1 cellular context compared by ENCODE assay signal in the genomic region with DNA sequence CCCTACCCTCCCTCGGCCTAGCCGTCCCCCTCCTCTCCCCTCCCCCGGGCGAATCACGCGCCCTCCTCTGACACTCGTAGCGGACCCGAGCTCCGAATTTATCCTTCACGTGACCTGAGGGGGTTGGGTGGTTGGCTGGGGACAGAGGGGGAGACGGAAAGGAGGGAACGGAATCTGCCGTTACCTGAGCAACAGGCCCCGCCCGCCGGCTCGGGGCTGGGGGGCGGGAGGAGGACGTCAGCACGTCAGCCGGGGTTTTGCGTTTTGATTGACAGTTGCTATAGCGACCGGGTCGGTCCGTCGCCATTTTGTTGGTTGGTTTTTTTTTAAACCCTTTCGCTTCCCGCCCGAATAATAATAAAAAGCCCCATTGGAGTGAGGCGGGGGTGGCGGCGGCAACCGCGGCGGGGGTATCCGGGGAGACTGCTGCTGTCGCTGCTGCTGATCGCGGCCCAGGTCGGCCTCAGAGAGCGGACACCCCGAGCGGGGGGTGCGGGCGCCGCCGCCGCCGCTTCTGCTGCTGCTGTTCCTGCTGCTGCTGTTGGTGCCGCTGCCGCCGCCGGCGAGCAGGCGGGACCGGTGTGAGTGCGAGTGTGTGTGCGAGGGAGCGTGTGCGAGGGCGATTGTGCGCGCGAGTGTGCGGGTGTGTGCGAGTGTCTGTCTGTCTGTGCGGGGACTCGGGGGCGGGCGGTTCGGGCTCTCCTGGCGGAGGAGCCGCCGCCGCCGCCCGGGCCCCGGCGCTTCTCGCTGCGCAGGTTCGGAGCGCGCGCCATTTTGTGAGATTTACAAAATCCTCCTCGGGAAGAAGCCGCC.
A peak's percentile ranks its signal among the peaks of the same experiment; 100 is the strongest.
TF ChIP-seq lines count a peak whose summit lies in the region.

A gene (plus strand): TSS at position 286 of the 813 bp plus-strand sequence. CDS start 53,602 bp downstream, outside the sequence.

TF ChIP-seq in K562, 482 proteins besides CTCF, POLR2A, EP300 and RAD21 (continued from another document and continues in another):
- TF ChIP-seq, protein P1, sequence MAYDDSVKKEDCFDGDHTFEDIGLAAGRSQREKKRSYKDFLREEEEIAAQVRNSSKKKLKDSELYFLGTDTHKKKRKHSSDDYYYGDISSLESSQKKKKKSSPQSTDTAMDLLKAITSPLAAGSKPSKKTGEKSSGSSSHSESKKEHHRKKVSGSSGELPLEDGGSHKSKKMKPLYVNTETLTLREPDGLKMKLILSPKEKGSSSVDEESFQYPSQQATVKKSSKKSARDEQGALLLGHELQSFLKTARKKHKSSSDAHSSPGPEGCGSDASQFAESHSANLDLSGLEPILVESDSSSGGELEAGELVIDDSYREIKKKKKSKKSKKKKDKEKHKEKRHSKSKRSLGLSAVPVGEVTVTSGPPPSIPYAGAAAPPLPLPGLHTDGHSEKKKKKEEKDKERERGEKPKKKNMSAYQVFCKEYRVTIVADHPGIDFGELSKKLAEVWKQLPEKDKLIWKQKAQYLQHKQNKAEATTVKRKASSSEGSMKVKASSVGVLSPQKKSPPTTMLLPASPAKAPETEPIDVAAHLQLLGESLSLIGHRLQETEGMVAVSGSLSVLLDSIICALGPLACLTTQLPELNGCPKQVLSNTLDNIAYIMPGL (CRISPR knock-in tag; IDR thresholded peaks at IDR 0.05): no peak
- TF ChIP-seq CREB1 (IDR thresholded peaks at IDR 0.05): peak; percentile 84
- TF ChIP-seq CREB1 (CRISPR knock-in tag; IDR thresholded peaks at IDR 0.05): peak; percentile 87
- TF ChIP-seq, protein P2, sequence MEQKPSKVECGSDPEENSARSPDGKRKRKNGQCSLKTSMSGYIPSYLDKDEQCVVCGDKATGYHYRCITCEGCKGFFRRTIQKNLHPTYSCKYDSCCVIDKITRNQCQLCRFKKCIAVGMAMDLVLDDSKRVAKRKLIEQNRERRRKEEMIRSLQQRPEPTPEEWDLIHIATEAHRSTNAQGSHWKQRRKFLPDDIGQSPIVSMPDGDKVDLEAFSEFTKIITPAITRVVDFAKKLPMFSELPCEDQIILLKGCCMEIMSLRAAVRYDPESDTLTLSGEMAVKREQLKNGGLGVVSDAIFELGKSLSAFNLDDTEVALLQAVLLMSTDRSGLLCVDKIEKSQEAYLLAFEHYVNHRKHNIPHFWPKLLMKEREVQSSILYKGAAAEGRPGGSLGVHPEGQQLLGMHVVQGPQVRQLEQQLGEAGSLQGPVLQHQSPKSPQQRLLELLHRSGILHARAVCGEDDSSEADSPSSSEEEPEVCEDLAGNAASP (IDR thresholded peaks at IDR 0.05): no peak
- TF ChIP-seq, protein P3, sequence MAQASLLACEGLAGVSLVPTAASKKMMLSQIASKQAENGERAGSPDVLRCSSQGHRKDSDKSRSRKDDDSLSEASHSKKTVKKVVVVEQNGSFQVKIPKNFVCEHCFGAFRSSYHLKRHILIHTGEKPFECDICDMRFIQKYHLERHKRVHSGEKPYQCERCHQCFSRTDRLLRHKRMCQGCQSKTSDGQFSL (CRISPR knock-in tag; IDR thresholded peaks at IDR 0.05): no peak; the same call in 1 of the 2 replicates
- TF ChIP-seq, protein P3 (tag; IDR thresholded peaks at IDR 0.05): peak in 1 of 2 experiments; percentile 80; a peak in 2 of 4 replicates
- TF ChIP-seq, protein P4, sequence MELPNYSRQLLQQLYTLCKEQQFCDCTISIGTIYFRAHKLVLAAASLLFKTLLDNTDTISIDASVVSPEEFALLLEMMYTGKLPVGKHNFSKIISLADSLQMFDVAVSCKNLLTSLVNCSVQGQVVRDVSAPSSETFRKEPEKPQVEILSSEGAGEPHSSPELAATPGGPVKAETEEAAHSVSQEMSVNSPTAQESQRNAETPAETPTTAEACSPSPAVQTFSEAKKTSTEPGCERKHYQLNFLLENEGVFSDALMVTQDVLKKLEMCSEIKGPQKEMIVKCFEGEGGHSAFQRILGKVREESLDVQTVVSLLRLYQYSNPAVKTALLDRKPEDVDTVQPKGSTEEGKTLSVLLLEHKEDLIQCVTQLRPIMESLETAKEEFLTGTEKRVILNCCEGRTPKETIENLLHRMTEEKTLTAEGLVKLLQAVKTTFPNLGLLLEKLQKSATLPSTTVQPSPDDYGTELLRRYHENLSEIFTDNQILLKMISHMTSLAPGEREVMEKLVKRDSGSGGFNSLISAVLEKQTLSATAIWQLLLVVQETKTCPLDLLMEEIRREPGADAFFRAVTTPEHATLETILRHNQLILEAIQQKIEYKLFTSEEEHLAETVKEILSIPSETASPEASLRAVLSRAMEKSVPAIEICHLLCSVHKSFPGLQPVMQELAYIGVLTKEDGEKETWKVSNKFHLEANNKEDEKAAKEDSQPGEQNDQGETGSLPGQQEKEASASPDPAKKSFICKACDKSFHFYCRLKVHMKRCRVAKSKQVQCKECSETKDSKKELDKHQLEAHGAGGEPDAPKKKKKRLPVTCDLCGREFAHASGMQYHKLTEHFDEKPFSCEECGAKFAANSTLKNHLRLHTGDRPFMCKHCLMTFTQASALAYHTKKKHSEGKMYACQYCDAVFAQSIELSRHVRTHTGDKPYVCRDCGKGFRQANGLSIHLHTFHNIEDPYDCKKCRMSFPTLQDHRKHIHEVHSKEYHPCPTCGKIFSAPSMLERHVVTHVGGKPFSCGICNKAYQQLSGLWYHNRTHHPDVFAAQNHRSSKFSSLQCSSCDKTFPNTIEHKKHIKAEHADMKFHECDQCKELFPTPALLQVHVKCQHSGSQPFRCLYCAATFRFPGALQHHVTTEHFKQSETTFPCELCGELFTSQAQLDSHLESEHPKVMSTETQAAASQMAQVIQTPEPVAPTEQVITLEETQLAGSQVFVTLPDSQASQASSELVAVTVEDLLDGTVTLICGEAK (IDR thresholded peaks at IDR 0.05): peak; percentile 84
- TF ChIP-seq, protein P4 (CRISPR knock-in tag; IDR thresholded peaks at IDR 0.05): no peak
- TF ChIP-seq BDP1 (IDR thresholded peaks at IDR 0.05; ENCODE audit: insufficient read depth, insufficient read length): no peak
- TF ChIP-seq TFAM (CRISPR knock-in tag; conservative IDR thresholded peaks at IDR 0.05): no peak
- peak; percentile 33; the same call in 1 of the 2 replicates for TF ChIP-seq KLF16 (IDR thresholded peaks at IDR 0.05)
- TF ChIP-seq MCM7 (IDR thresholded peaks at IDR 0.05): no peak
- TF ChIP-seq JUND (IDR thresholded peaks at IDR 0.05; ENCODE audit: borderline replicate concordance, low read depth, low read length): peak; percentile 79
- TF ChIP-seq JUND (tag; IDR thresholded peaks at IDR 0.05; ENCODE audit: borderline replicate concordance, low read depth, low read length): peak; percentile 44; the same call in 1 of the 3 replicates
- TF ChIP-seq SP1 (CRISPR knock-in tag; IDR thresholded peaks at IDR 0.05): peak; percentile 80
- no peak; the same call in 1 of the 2 replicates for TF ChIP-seq ARID1B (IDR thresholded peaks at IDR 0.05)
- TF ChIP-seq ZNF830 (CRISPR knock-in tag; IDR thresholded peaks at IDR 0.05): no peak
- TF ChIP-seq, protein P5, sequence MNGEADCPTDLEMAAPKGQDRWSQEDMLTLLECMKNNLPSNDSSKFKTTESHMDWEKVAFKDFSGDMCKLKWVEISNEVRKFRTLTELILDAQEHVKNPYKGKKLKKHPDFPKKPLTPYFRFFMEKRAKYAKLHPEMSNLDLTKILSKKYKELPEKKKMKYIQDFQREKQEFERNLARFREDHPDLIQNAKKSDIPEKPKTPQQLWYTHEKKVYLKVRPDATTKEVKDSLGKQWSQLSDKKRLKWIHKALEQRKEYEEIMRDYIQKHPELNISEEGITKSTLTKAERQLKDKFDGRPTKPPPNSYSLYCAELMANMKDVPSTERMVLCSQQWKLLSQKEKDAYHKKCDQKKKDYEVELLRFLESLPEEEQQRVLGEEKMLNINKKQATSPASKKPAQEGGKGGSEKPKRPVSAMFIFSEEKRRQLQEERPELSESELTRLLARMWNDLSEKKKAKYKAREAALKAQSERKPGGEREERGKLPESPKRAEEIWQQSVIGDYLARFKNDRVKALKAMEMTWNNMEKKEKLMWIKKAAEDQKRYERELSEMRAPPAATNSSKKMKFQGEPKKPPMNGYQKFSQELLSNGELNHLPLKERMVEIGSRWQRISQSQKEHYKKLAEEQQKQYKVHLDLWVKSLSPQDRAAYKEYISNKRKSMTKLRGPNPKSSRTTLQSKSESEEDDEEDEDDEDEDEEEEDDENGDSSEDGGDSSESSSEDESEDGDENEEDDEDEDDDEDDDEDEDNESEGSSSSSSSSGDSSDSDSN (IDR thresholded peaks at IDR 0.05; ENCODE audit: borderline replicate concordance in 1 of 2, low read depth in 2 of 2, low read length in 2 of 2): peak; percentile 89 to 90; a peak in 2 of 4 replicates
- TF ChIP-seq FOS (IDR thresholded peaks at IDR 0.05; ENCODE audit: extremely low read depth, insufficient read length): peak; percentile 42
- no peak for TF ChIP-seq MCM2 (IDR thresholded peaks at IDR 0.05; ENCODE audit: low read depth)
- no peak for TF ChIP-seq HDAC8 (tag; IDR thresholded peaks at IDR 0.05)
- no peak for TF ChIP-seq PPARD (CRISPR knock-in tag; IDR thresholded peaks at IDR 0.05)
- TF ChIP-seq HMGN3 (IDR thresholded peaks at IDR 0.05; ENCODE audit: borderline replicate concordance, extremely low read depth, insufficient read length, low read depth, low read length): peak; percentile 44
- no peak for TF ChIP-seq ZNF644 (tag; IDR thresholded peaks at IDR 0.05; ENCODE audit: low read depth)
- TF ChIP-seq, protein P6, sequence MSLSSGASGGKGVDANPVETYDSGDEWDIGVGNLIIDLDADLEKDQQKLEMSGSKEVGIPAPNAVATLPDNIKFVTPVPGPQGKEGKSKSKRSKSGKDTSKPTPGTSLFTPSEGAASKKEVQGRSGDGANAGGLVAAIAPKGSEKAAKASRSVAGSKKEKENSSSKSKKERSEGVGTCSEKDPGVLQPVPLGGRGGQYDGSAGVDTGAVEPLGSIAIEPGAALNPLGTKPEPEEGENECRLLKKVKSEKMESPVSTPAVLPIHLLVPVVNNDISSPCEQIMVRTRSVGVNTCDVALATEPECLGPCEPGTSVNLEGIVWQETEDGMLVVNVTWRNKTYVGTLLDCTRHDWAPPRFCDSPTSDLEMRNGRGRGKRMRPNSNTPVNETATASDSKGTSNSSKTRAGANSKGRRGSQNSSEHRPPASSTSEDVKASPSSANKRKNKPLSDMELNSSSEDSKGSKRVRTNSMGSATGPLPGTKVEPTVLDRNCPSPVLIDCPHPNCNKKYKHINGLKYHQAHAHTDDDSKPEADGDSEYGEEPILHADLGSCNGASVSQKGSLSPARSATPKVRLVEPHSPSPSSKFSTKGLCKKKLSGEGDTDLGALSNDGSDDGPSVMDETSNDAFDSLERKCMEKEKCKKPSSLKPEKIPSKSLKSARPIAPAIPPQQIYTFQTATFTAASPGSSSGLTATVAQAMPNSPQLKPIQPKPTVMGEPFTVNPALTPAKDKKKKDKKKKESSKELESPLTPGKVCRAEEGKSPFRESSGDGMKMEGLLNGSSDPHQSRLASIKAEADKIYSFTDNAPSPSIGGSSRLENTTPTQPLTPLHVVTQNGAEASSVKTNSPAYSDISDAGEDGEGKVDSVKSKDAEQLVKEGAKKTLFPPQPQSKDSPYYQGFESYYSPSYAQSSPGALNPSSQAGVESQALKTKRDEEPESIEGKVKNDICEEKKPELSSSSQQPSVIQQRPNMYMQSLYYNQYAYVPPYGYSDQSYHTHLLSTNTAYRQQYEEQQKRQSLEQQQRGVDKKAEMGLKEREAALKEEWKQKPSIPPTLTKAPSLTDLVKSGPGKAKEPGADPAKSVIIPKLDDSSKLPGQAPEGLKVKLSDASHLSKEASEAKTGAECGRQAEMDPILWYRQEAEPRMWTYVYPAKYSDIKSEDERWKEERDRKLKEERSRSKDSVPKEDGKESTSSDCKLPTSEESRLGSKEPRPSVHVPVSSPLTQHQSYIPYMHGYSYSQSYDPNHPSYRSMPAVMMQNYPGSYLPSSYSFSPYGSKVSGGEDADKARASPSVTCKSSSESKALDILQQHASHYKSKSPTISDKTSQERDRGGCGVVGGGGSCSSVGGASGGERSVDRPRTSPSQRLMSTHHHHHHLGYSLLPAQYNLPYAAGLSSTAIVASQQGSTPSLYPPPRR (CRISPR knock-in tag; IDR thresholded peaks at IDR 0.05; ENCODE audit: borderline replicate concordance): no peak
